ENCODE assay signal across 17 cellular contexts in genomic region chr7:154882931-154883474, GRCh38.
A peak's percentile ranks its signal among the peaks of the same experiment; 100 is the strongest.
DNase-seq lines count a peak whose midpoint lies in the region; ATAC-seq, FAIRE-seq and TF ChIP-seq lines count a peak whose summit lies in the region.
"Had no signal": no experiment of that assay in that cellular context is flagged by ENCODE, and none has a peak within 500 bp of the region (broad histone marks: within the 10 kb centered on the region; RNA-seq: fewer than 3 reads in every experiment).

No MANE protein-coding gene starts in this region.

- H3K14ac ChIP-seq in IMR-90 (replicated peaks; ENCODE audit: low read depth, low read length), result no peak overlapping the region
- H3K14ac ChIP-seq in H1 (ENCODE audit: insufficient read length), result peak overlapping the region; percentile 45
- H3K14ac ChIP-seq in trophoblast cell (ENCODE audit: low read length), result no peak overlapping the region

- H3K23ac ChIP-seq in IMR-90 (ENCODE audit: low read depth, low read length) (no peak overlapping the region), H1 (ENCODE audit: insufficient read length) (no peak overlapping the region), trophoblast cell (ENCODE audit: low read length) (peak overlapping the region; percentile 68)

- H2AFZ ChIP-seq in IMR-90 (replicated peaks; ENCODE audit: low read length, poor library complexity), result peak overlapping the region; percentile 24
- H2AFZ ChIP-seq in H1 (ENCODE audit: low read length), result no peak overlapping the region
- H2AFZ ChIP-seq in trophoblast cell (ENCODE audit: insufficient read depth, low read length, poor library complexity), result no peak overlapping the region
- H2AFZ ChIP-seq: GM23248 had no signal

- in situ Hi-C loops in IMR-90 (cut with MboI; ENCODE audit: low sequenced_read_pairs), result no loop called here

- no peak for TF ChIP-seq RAD21 in IMR-90 (IDR thresholded peaks at IDR 0.05; ENCODE audit: low read length)
- no peak for TF ChIP-seq RAD21 in H1 (IDR thresholded peaks at IDR 0.05 in 1 of 2, conservative IDR thresholded peaks at IDR 0.05 in 1 of 2; ENCODE audit: low read depth in 2 of 2, low read length in 2 of 2)

- no TSS peak for BruUV-seq in IMR-90 (replicated peaks; lab: Mats Ljungman, UMichigan)

- H3K36me3 ChIP-seq in IMR-90 (ENCODE audit: control insufficient read depth, insufficient read depth, low read length), result no peaks in the 10 kb centered on the region
- H3K36me3 ChIP-seq in H1 (ENCODE audit: control insufficient read depth in 2 of 4, insufficient read depth in 4 of 4, low read length in 3 of 4), result peaks cover 0 to 4% (median 0%) of the 10 kb centered on the region in 4 experiments; a peak in 2 of 8 replicates
- H3K36me3 ChIP-seq in trophoblast cell (ENCODE audit: control insufficient read depth in 1 of 2, insufficient read depth in 2 of 2, low read length in 2 of 2), result no peaks in the 10 kb centered on the region
- H3K36me3 ChIP-seq in testis (ENCODE audit: low read depth, missing control alignments), result no peaks in the 10 kb centered on the region
- H3K36me3 ChIP-seq: BLaER1 had no signal

- H3K9ac ChIP-seq in IMR-90 (ENCODE audit: low read depth, low read length), result no peak overlapping the region
- no peak overlapping the region; a peak in 1 of 7 replicates for H3K9ac ChIP-seq in H1 (replicated peaks in 1 of 4; ENCODE audit: extremely low read depth in 1 of 4, low read depth in 3 of 4, low read length in 3 of 4)
- no peak overlapping the region for H3K9ac ChIP-seq in trophoblast cell (ENCODE audit: low read length)
- H3K9ac ChIP-seq: BLaER1, GM23248 had no signal

- H4K5ac ChIP-seq in IMR-90 (ENCODE audit: low read depth, low read length) (no peak overlapping the region), H1 (ENCODE audit: insufficient read length, low read depth, low read length) (no peak overlapping the region)

- H4K91ac ChIP-seq in IMR-90 (ENCODE audit: insufficient read depth, low read depth, low read length) (no peak overlapping the region), H1 (replicated peaks; ENCODE audit: insufficient read length, low read length) (peak overlapping the region; percentile 40), trophoblast cell (ENCODE audit: low read depth, low read length) (no peak overlapping the region)

- H3K4me3 ChIP-seq in IMR-90 (ENCODE audit: insufficient read depth, low read depth, low read length) (no peak overlapping the region), H1 (ENCODE audit: extremely low read depth in 1 of 4, insufficient read depth in 2 of 4, low read depth in 3 of 4, low read length in 4 of 4) (no peak overlapping the region), trophoblast cell (ENCODE audit: low read depth, low read length) (peak overlapping the region; percentile 54), testis (no peak overlapping the region)
- H3K4me3 ChIP-seq: BLaER1, GM23248 had no signal

- peaks cover 17% of the 10 kb centered on the region; the same call in 1 of the 2 replicates for H3K23me2 ChIP-seq in H1 (ENCODE audit: low read depth, low read length)

- dilution Hi-C loops in IMR-90 (cut with HindIII; ENCODE audit: low sequenced_read_pairs, unreplicated experiment), result no loop called here

- H2AK5ac ChIP-seq in IMR-90 (ENCODE audit: low read depth, low read length) (no peak overlapping the region), H1 (ENCODE audit: low read depth, low read length) (no peak overlapping the region; the same call in 1 of the 2 replicates), trophoblast cell (ENCODE audit: low read length) (no peak overlapping the region)

- H3K4me1 ChIP-seq in IMR-90 (ENCODE audit: control insufficient read depth, insufficient read depth, low read length) (no peaks in the 10 kb centered on the region), H1 (replicated peaks in 1 of 4; ENCODE audit: control insufficient read depth in 3 of 4, insufficient read depth in 4 of 4, low read length in 3 of 4) (no peaks in the 10 kb centered on the region), trophoblast cell (ENCODE audit: control insufficient read depth in 1 of 2, insufficient read depth in 2 of 2, low read length in 2 of 2) (no peaks in the 10 kb centered on the region), testis (no peaks in the 10 kb centered on the region)
- H3K4me1 ChIP-seq: BLaER1 had no signal

- DNase-seq in GM12891 (ENCODE audit: insufficient read length, low spot score) (no peak), IMR-90 (no peak), H1 (ENCODE audit: low read depth in 1 of 2, low spot score in 2 of 2) (no peak), trophoblast cell (no peak), putamen (ENCODE audit: low spot score) (no peak), iPS-NIHi7 (ENCODE audit: extremely low spot score) (no peak), testis (no peak)
- DNase-seq: 8988T; Calu3; CD8-positive, alpha-beta T cell; DMS79 treated with DMSO at 0.1 percent for 48 hours; GF-D8; GM23248; HCEC 1CT; KBM-7 had no signal

- no peak for TF ChIP-seq EP300 in H1 (IDR thresholded peaks at IDR 0.05; ENCODE audit: borderline replicate concordance in 1 of 2, low read depth in 2 of 2, low read length in 2 of 2)

- no peaks in the 10 kb centered on the region for H3K9me1 ChIP-seq in IMR-90 (ENCODE audit: insufficient read depth, low read length)

- no peak for TF ChIP-seq CTCF in IMR-90 (conservative IDR thresholded peaks at IDR 0.05; ENCODE audit: low read depth, low read length)
- no peak for TF ChIP-seq CTCF in H1 (IDR thresholded peaks at IDR 0.05; ENCODE audit: control extremely low read depth in 1 of 3, insufficient read depth in 1 of 3, low read depth in 1 of 3, low read length in 3 of 3)
- no peak for TF ChIP-seq CTCF in testis (IDR thresholded peaks at IDR 0.05)

- no peak overlapping the region for H2BK15ac ChIP-seq in IMR-90 (ENCODE audit: low read depth, low read length)
- H2BK15ac ChIP-seq in H1 (ENCODE audit: low read length), result 0 out of 2 replicates have a peak overlapping the region, but pooled peaks have one; percentile 76

- no peak overlapping the region for H2BK20ac ChIP-seq in IMR-90 (ENCODE audit: low read depth, low read length)
- H2BK20ac ChIP-seq in H1 (ENCODE audit: low read length), result no peak overlapping the region

- H4K20me1 ChIP-seq in IMR-90 (ENCODE audit: insufficient read depth, low read length), result no peaks in the 10 kb centered on the region
- peaks cover 0 to 11% of the 10 kb centered on the region in 2 experiments for H4K20me1 ChIP-seq in H1 (replicated peaks in 1 of 2; ENCODE audit: control insufficient read depth in 1 of 2, insufficient read depth in 2 of 2, low read length in 2 of 2)
- H4K20me1 ChIP-seq: BLaER1 had no signal

- H3K27me3 ChIP-seq in IMR-90 (ENCODE audit: control insufficient read depth, insufficient read depth, low read length), result no peaks in the 10 kb centered on the region
- no peaks in the 10 kb centered on the region for H3K27me3 ChIP-seq in H1 (replicated peaks in 1 of 4; ENCODE audit: control insufficient read depth in 3 of 4, extremely low read depth in 1 of 4, insufficient read depth in 3 of 4, low read length in 3 of 4)
- H3K27me3 ChIP-seq in trophoblast cell (ENCODE audit: insufficient read depth, low read length), result no peaks in the 10 kb centered on the region
- no peaks in the 10 kb centered on the region for H3K27me3 ChIP-seq in testis
- H3K27me3 ChIP-seq: BLaER1 had no signal

- TF ChIP-seq POLR2A in GM12891 (IDR thresholded peaks at IDR 0.05; ENCODE audit: low read depth, low read length), result no peak
- TF ChIP-seq POLR2A in IMR-90 (IDR thresholded peaks at IDR 0.05; ENCODE audit: low read depth, low read length), result no peak
- no peak for TF ChIP-seq POLR2A in H1 (IDR thresholded peaks at IDR 0.05; ENCODE audit: control extremely low read depth in 1 of 2, low read depth in 2 of 2, low read length in 2 of 2)
- no peak for TF ChIP-seq POLR2A in testis (IDR thresholded peaks at IDR 0.05)

- H3K56ac ChIP-seq in IMR-90 (ENCODE audit: extremely low read depth, insufficient read depth, low read length), result no peak overlapping the region
- no peak overlapping the region for H3K56ac ChIP-seq in H1 (replicated peaks; ENCODE audit: insufficient read length, low read depth, low read length)

- H2AK9ac ChIP-seq in IMR-90 (replicated peaks; ENCODE audit: low read depth, low read length, poor library complexity), result no peak overlapping the region

- ATAC-seq in IMR-90 (ENCODE audit: low read depth), result no peak
- ATAC-seq: CD8-positive, alpha-beta T cell had no signal

- H2BK5ac ChIP-seq in IMR-90 (ENCODE audit: low read depth, low read length, poor library complexity, severe bottlenecking) (peak overlapping the region; percentile 14), H1 (ENCODE audit: low read depth, low read length) (no peak overlapping the region; the same call in 1 of the 2 replicates), trophoblast cell (ENCODE audit: low read depth, low read length, poor library complexity) (no peak overlapping the region)

- POLR2A ChIA-PET in IMR-90 (lab: Charles Lee; ENCODE audit: unreplicated experiment), result no interaction called here
- POLR2A ChIA-PET in H1 (lab: Charles Lee; ENCODE audit: partially characterized antibody), result no interaction called here

- H3K4me2 ChIP-seq in IMR-90 (ENCODE audit: low read depth, low read length), result no peak overlapping the region
- H3K4me2 ChIP-seq in H1 (ENCODE audit: insufficient read depth in 1 of 2, low read depth in 2 of 2, low read length in 2 of 2), result no peak overlapping the region
- H3K4me2 ChIP-seq in trophoblast cell (ENCODE audit: low read length), result no peak overlapping the region
- H3K4me2 ChIP-seq: BLaER1 had no signal

- CTCF ChIA-PET in IMR-90 (lab: Yijun Ruan, JAX) (no interaction called here), H1 (lab: Charles Lee; ENCODE audit: partially characterized antibody) (no interaction called here)

- no peak overlapping the region for H4K12ac ChIP-seq in trophoblast cell (ENCODE audit: low read depth, low read length)

- H3K9me3 ChIP-seq in IMR-90 (ENCODE audit: control insufficient read depth, insufficient read depth, low read length) (peaks cover 57% of the 10 kb centered on the region), H1 (ENCODE audit: insufficient read depth in 2 of 2, low read depth in 1 of 2, low read length in 1 of 2) (peaks cover 0 to 22% of the 10 kb centered on the region in 2 experiments; a peak in 1 of 4 replicates), trophoblast cell (ENCODE audit: insufficient read depth, low read depth, low read length) (peaks cover 21% of the 10 kb centered on the region), testis (no peaks in the 10 kb centered on the region)

- no peak for FAIRE-seq in GM12891 (lab: Jason Lieb, UNC)
- FAIRE-seq in H1 (lab: Jason Lieb, UNC), result no peak
- FAIRE-seq: H54 had no signal

- H3K79me2 ChIP-seq in H1 (ENCODE audit: control insufficient read depth in 1 of 2, insufficient read depth in 2 of 2, low read length in 2 of 2), result no peaks in the 10 kb centered on the region; a peak in 1 of 4 replicates
- no peaks in the 10 kb centered on the region for H3K79me2 ChIP-seq in trophoblast cell (ENCODE audit: control insufficient read depth, insufficient read depth, low read length, poor library complexity)

- H3K4ac ChIP-seq in IMR-90 (ENCODE audit: low read depth, low read length) (no peak overlapping the region), H1 (replicated peaks; ENCODE audit: insufficient read length, low read depth, low read length) (no peak overlapping the region), trophoblast cell (ENCODE audit: low read depth, low read length) (no peak overlapping the region)

- H3K18ac ChIP-seq in IMR-90 (ENCODE audit: low read depth, low read length) (no peak overlapping the region), H1 (ENCODE audit: extremely low read depth, low read length) (no peak overlapping the region), trophoblast cell (ENCODE audit: low read length) (no peak overlapping the region)

- 84% methylated on average over 8 of the region's 8 CpGs; no CpG with 5 or more reads in 1 of the 2 experiments for WGBS in IMR-90 (ENCODE audit: extremely low coverage in 2 of 2, insufficient read length in 1 of 2), 2 experiments
- WGBS in H1 (ENCODE audit: extremely low coverage in 1 of 2, insufficient coverage in 1 of 2, insufficient read length in 1 of 2, insufficient replicate concordance in 2 of 2, low coverage in 1 of 2, low lambda C conversion rate in 2 of 2, missing lambda C conversion rate in 1 of 2), 2 experiments, result 80% methylated on average over 8 of the region's 8 CpGs; no CpG with 5 or more reads in 1 of the 2 experiments
- WGBS in trophoblast cell (ENCODE audit: extremely low coverage, insufficient coverage, insufficient read length), result no CpG with 5 or more reads among the region's 8 CpGs
- 73 to 90% methylated on average over 8 of the region's 8 CpGs for WGBS in testis, 2 donors

- H2BK12ac ChIP-seq in H1 (ENCODE audit: low read depth, low read length), result no peak overlapping the region
- H2BK12ac ChIP-seq in trophoblast cell (ENCODE audit: low read length), result no peak overlapping the region

- no peak overlapping the region for H3K27ac ChIP-seq in IMR-90 (ENCODE audit: insufficient read depth, low read length)
- no peak overlapping the region for H3K27ac ChIP-seq in H1 (ENCODE audit: low read depth, low read length)
- no peak overlapping the region for H3K27ac ChIP-seq in trophoblast cell (ENCODE audit: low read depth, low read length)
- no peak overlapping the region for H3K27ac ChIP-seq in testis
- H3K27ac ChIP-seq: BLaER1, GM23248 had no signal

- intact Hi-C loops in IMR-90 (cut with micrococcal nuclease), result no loop called here
- intact Hi-C loops in testis (cut with DNase I; ENCODE audit: low total_unique reads), result no loop called here

- H3K79me1 ChIP-seq in IMR-90 (ENCODE audit: low read depth in 1 of 2, low read length in 2 of 2) (no peaks in the 10 kb centered on the region), H1 (ENCODE audit: low read depth, low read length) (no peaks in the 10 kb centered on the region; the same call in 1 of the 2 replicates), trophoblast cell (ENCODE audit: low read length) (no peaks in the 10 kb centered on the region)

- H4K8ac ChIP-seq in IMR-90 (ENCODE audit: low read depth in 2 of 2, low read length in 2 of 2) (no peak overlapping the region), H1 (ENCODE audit: extremely low read depth, insufficient read depth, low read length) (no peak overlapping the region), trophoblast cell (ENCODE audit: low read depth, low read length) (no peak overlapping the region)

- no peak overlapping the region for H2BK120ac ChIP-seq in IMR-90 (ENCODE audit: low read depth, low read length)
- no peak overlapping the region for H2BK120ac ChIP-seq in H1 (replicated peaks; ENCODE audit: low read depth, low read length)
- H2BK120ac ChIP-seq in trophoblast cell (ENCODE audit: insufficient read depth, low read length, poor library complexity), result no peak overlapping the region
